In genomic region chr4:54971474-54971950, GRCh38 we compare ENCODE assay signal across 8 cellular contexts.
DNase-seq lines count a peak whose midpoint lies in the region; ATAC-seq and TF ChIP-seq lines count a peak whose summit lies in the region.

No MANE protein-coding gene starts in this region.

- H3K4me3 ChIP-seq in AG04450 (ENCODE audit: low read depth, low read length) (no peak overlapping the region), body of pancreas (no peak overlapping the region), transverse colon (no peak overlapping the region)

- DNase-seq in AG04450 (ENCODE audit: low read depth, low spot score) = peak; percentile 4
- DNase-seq in GM13976 (ENCODE audit: low spot score) = peak; percentile 25
- peak; percentile 58 to 76 for DNase-seq in NCI-H526 (lab: John Stamatoyannopoulos, UW)
- peak in 2 of 4 donors; percentile 7 to 23 for DNase-seq in body of pancreas
- DNase-seq in iris pigment epithelial cell (ENCODE audit: low read depth) = peak; percentile 55
- DNase-seq in transverse colon = no peak

- CTCF ChIA-PET in AG04450 (lab: Charles Lee) = interaction anchor here (0.6 to 4.9 kb wide), 58 partner anchors 8 to 766 kb away, joined by 3 to 208 read pairs (median 4); partner anchors contain the start of gene SRD5A3

- TF ChIP-seq EP300 in transverse colon (IDR thresholded peaks at IDR 0.05; ENCODE audit: low read depth) = no peak

- POLR2A ChIA-PET in AG04450 (lab: Yijun Ruan, JAX) = no interaction called here

- TF ChIP-seq CTCF in AG04450 (IDR thresholded peaks at IDR 0.05; ENCODE audit: low read depth, low read length) (peak; percentile 77), GM13976 (IDR thresholded peaks at IDR 0.05; ENCODE audit: borderline replicate concordance, control extremely low read depth, extremely low read depth, insufficient read depth, missing control alignments) (peak; percentile 62), body of pancreas (IDR thresholded peaks at IDR 0.05) (peak; percentile 19 to 70 (median 59)), transverse colon (IDR thresholded peaks at IDR 0.05) (peak; percentile 36 to 49 (median 39))

- H3K27ac ChIP-seq in AG04450 (ENCODE audit: low read depth, low read length) (no peak overlapping the region), body of pancreas (no peak overlapping the region), transverse colon (no peak overlapping the region)

- no peaks in the 10 kb centered on the region for H3K4me1 ChIP-seq in body of pancreas
- H3K4me1 ChIP-seq in transverse colon = no peaks in the 10 kb centered on the region

- WGBS in body of pancreas, 2 donors = 4% methylated on average over 7 of the region's 7 CpGs
- WGBS in transverse colon (ENCODE audit: low coverage in 1 of 2), 2 donors = 14 to 23% methylated on average over 7 of the region's 7 CpGs

- H3K27me3 ChIP-seq in AG04450 (ENCODE audit: control insufficient read depth, insufficient read depth, low read length) (no peaks in the 10 kb centered on the region), body of pancreas (no peaks in the 10 kb centered on the region), transverse colon (no peaks in the 10 kb centered on the region)

- ATAC-seq in HG03342 (IDR thresholded peaks at IDR 0.05; ENCODE audit: unreplicated experiment) (peak; percentile 84), body of pancreas (peak; percentile 71), HG02798 (IDR thresholded peaks at IDR 0.05; ENCODE audit: poor library complexity, unreplicated experiment) (no peak)

- H3K36me3 ChIP-seq in body of pancreas (replicated peaks in 1 of 2; ENCODE audit: insufficient read depth in 1 of 2, low read depth in 2 of 2) = no peaks in the 10 kb centered on the region
- H3K36me3 ChIP-seq in transverse colon = no peaks in the 10 kb centered on the region

- TF ChIP-seq POLR2A in body of pancreas (IDR thresholded peaks at IDR 0.05) = no peak
- no peak for TF ChIP-seq POLR2A in transverse colon (IDR thresholded peaks at IDR 0.05)

- in situ Hi-C loops in GM13976 (cut with MboI; ENCODE audit: low sequenced_read_pairs, unreplicated experiment) (no loop called here), transverse colon (cut with MboI; ENCODE audit: low pct_ligation_motif_present in 1 of 4, low pct_unique_long_range_greater_than_20kb in 1 of 4, low sequenced_read_pairs in 3 of 4) (loop anchor here in 2 of 4 donors (25.0 kb wide), 3 partner anchors 341 to 659 kb away; no protein-coding TSS in a partner anchor)

- H3K9me3 ChIP-seq in AG04450 (ENCODE audit: control insufficient read depth, insufficient read depth, low read length) = no peaks in the 10 kb centered on the region
- H3K9me3 ChIP-seq in body of pancreas = no peaks in the 10 kb centered on the region
- no peaks in the 10 kb centered on the region for H3K9me3 ChIP-seq in transverse colon

- intact Hi-C loops in body of pancreas (cut with DNase I) (no loop called here), transverse colon (cut with DNase I; ENCODE audit: low total_unique reads) (no loop called here)
